11 cellular contexts compared by ENCODE assay signal in genomic region chr17:19546289-19547065, GRCh38. TPM values are rescaled to one million over a fixed set of nuclear protein-coding genes. Genes with fewer than 3 reads are reported as not detected.
DNase-seq lines count a peak whose midpoint lies in the region; ATAC-seq and TF ChIP-seq lines count a peak whose summit lies in the region.
"Had no signal": no experiment of that assay in that cellular context is flagged by ENCODE, and none has a peak within 500 bp of the region (broad histone marks: within the 10 kb centered on the region; RNA-seq: fewer than 3 reads in every experiment).

No MANE protein-coding gene starts in this region.

- intact Hi-C loops in dendritic cell treated with granulocyte-macrophage colony-stimulating factor and Interleukin-4, amounts not matched to agents 40 ng/mL and 50 ng/mL, for 4 days (cut with micrococcal nuclease), result loop anchor here (1.0 kb wide), 1 partner anchor 32 kb away; no protein-coding TSS in a partner anchor
- intact Hi-C loops in mucosa of descending colon (cut with DNase I, micrococcal nuclease), result no loop called here

- no peaks in the 10 kb centered on the region for H3K9me3 Mint-ChIP-seq in dendritic cell treated with granulocyte-macrophage colony-stimulating factor and Interleukin-4, amounts not matched to agents 40 ng/mL and 50 ng/mL, for 4 days
- H3K9me3 Mint-ChIP-seq: brain; CD8-positive, alpha-beta memory T cell had no signal

- peaks cover 5% of the 10 kb centered on the region for H3K27me3 ChIP-seq in Loucy (ENCODE audit: insufficient read depth, low read length, poor library complexity, severe bottlenecking)

- TF ChIP-seq CTCF in Loucy (conservative IDR thresholded peaks at IDR 0.05; ENCODE audit: low read length) (peak; percentile 40), mucosa of descending colon (IDR thresholded peaks at IDR 0.05) (no peak)

- no peaks in the 10 kb centered on the region for H3K9me2 ChIP-seq in Loucy (replicated peaks; ENCODE audit: low read depth, low read length)

- no peaks in the 10 kb centered on the region for H3F3A ChIP-seq in Loucy (ENCODE audit: low read depth)

- no peak overlapping the region for H3K9ac ChIP-seq in Loucy (ENCODE audit: low read depth, low read length, poor library complexity, severe bottlenecking)

- DNase-seq in ACHN (peak; percentile 28), mucosa of descending colon (peak in 2 of 3 donors; percentile 68 to 72), NCI-H2107 treated with DMSO at 0.1 percent for 48 hours (lab: John Stamatoyannopoulos, UW; ENCODE audit: unreplicated experiment) (no peak), cerebellar nuclear complex (lab: John Stamatoyannopoulos, UW) (no peak)
- no peak for DNase-seq in stimulated activated CD4-positive, alpha-beta T cell treated with anti-CD3 and anti-CD28 coated beads, Interleukin-4, amount 100 ng/mL, for 24 hours
- DNase-seq: NCI-H2029 treated with DMSO at 0.1 percent for 48 hours had no signal

- H3K4me3 Mint-ChIP-seq in dendritic cell treated with granulocyte-macrophage colony-stimulating factor and Interleukin-4, amounts not matched to agents 40 ng/mL and 50 ng/mL, for 4 days, result no peak overlapping the region
- H3K4me3 Mint-ChIP-seq: brain; CD8-positive, alpha-beta memory T cell had no signal

- H3K4me1 ChIP-seq in Loucy (ENCODE audit: insufficient read depth, low read length, poor library complexity, severe bottlenecking), result no peaks in the 10 kb centered on the region
- peaks cover 6% of the 10 kb centered on the region for H3K4me1 ChIP-seq in mucosa of descending colon (ENCODE audit: low read depth)

- H3K36me3 Mint-ChIP-seq in dendritic cell treated with granulocyte-macrophage colony-stimulating factor and Interleukin-4, amounts not matched to agents 40 ng/mL and 50 ng/mL, for 4 days (ENCODE audit: low read depth), result peaks cover 43% of the 10 kb centered on the region
- H3K36me3 Mint-ChIP-seq: CD8-positive, alpha-beta memory T cell had no signal

- H3K27me3 Mint-ChIP-seq in dendritic cell treated with granulocyte-macrophage colony-stimulating factor and Interleukin-4, amounts not matched to agents 40 ng/mL and 50 ng/mL, for 4 days, result no peaks in the 10 kb centered on the region
- H3K27me3 Mint-ChIP-seq: brain had no signal

- H3K9me3 ChIP-seq in Loucy (ENCODE audit: insufficient read depth, low read depth, low read length) (no peaks in the 10 kb centered on the region), mucosa of descending colon (no peaks in the 10 kb centered on the region)

- H3K36me3 ChIP-seq in Loucy (ENCODE audit: insufficient read depth, low read length), result no peaks in the 10 kb centered on the region
- no peaks in the 10 kb centered on the region for H3K36me3 ChIP-seq in mucosa of descending colon (ENCODE audit: low read depth)

- H3K4me1 Mint-ChIP-seq in dendritic cell treated with granulocyte-macrophage colony-stimulating factor and Interleukin-4, amounts not matched to agents 40 ng/mL and 50 ng/mL, for 4 days (ENCODE audit: low read depth), result peaks cover 36% of the 10 kb centered on the region
- H3K4me1 Mint-ChIP-seq: brain; CD8-positive, alpha-beta memory T cell had no signal

- H3K4me3 ChIP-seq in Loucy (ENCODE audit: low read length, poor library complexity, severe bottlenecking), result no peak overlapping the region
- H3K4me3 ChIP-seq in mucosa of descending colon, result no peak overlapping the region

- H4K20me1 ChIP-seq in Loucy (ENCODE audit: insufficient read depth, low read length, poor library complexity, severe bottlenecking), result no peaks in the 10 kb centered on the region

- peak overlapping the region; percentile 91 for H3K27ac Mint-ChIP-seq in dendritic cell treated with granulocyte-macrophage colony-stimulating factor and Interleukin-4, amounts not matched to agents 40 ng/mL and 50 ng/mL, for 4 days

- H3K4me2 ChIP-seq in Loucy (ENCODE audit: low read depth, low read length, poor library complexity, severe bottlenecking), result no peak overlapping the region

- no peaks in the 10 kb centered on the region for H3K79me2 ChIP-seq in Loucy (ENCODE audit: insufficient read depth, low read length)

- ATAC-seq in mucosa of descending colon (peak; percentile 81), HG02973 (IDR thresholded peaks at IDR 0.05; ENCODE audit: unreplicated experiment) (no peak)

- no peak overlapping the region for H2AFZ ChIP-seq in Loucy (ENCODE audit: low read length)

- in situ Hi-C loops in ACHN (cut with HindIII; ENCODE audit: low pct_ligation_motif_present, low pct_unique_long_range_greater_than_20kb, low sequenced_read_pairs), result no loop called here

RNA-seq across cellular contexts. Expression of gene SLC47A1, which starts 12.8 kb away (rescaled TPM):
- total RNA-seq in mucosa of descending colon, result 1 to 10 TPM; 1.0 to 2.9 (median 2.3) TPM

Comparison
In these comparisons a context has a peak if more than half of its experiments do, and no peak if none do; other contexts are left out.
1. DNase-seq: peak in ACHN (single experiment) and mucosa of descending colon (2 of 3); none in stimulated activated CD4-positive, alpha-beta T cell treated with anti-CD3 and anti-CD28 coated beads, Interleukin-4, amount 100 ng/mL, for 24 hours (single experiment), NCI-H2107 treated with DMSO at 0.1 percent for 48 hours (single experiment) and cerebellar nuclear complex (0 of 2).